Comparison of ENCODE assay signal across 17 cellular contexts in genomic region chr15:98760975-98761374, GRCh38.
DNase-seq lines count a peak whose midpoint lies in the region; ATAC-seq, FAIRE-seq and TF ChIP-seq lines count a peak whose summit lies in the region.
"Had no signal": no experiment of that assay in that cellular context is flagged by ENCODE, and none has a peak within 500 bp of the region (broad histone marks: within the 10 kb centered on the region; RNA-seq: fewer than 3 reads in every experiment).

No MANE protein-coding gene starts in this region.

- TF ChIP-seq POLR2A in breast epithelium (IDR thresholded peaks at IDR 0.05) (no peak), stomach (IDR thresholded peaks at IDR 0.05) (no peak)

- POLR2A ChIA-PET in MCF 10A (lab: Yijun Ruan, JAX) = interaction anchor here (0.8 to 1.5 kb wide), 4 partner anchors 16 to 113 kb away, joined by 3 to 5 read pairs (median 4); no protein-coding TSS in a partner anchor

- H3K4me2 ChIP-seq in keratinocyte (ENCODE audit: control insufficient read depth, extremely low read depth, insufficient read depth, low read depth, low read length) = peak overlapping the region; percentile 82
- H3K4me2 ChIP-seq: BLaER1 treated with 17β-estradiol and CSF1 and Interleukin-3, amounts not matched to agents 10 nM and 100 nM had no signal

- no peak overlapping the region for H3K4me3 Mint-ChIP-seq in MCF 10A (ENCODE audit: unreplicated experiment)

- no peaks in the 10 kb centered on the region for H3K9me3 Mint-ChIP-seq in MCF 10A (ENCODE audit: unreplicated experiment)

- H3K4me1 ChIP-seq in breast epithelium = peaks cover 0 to 9% of the 10 kb centered on the region in 2 donors
- peaks cover 4 to 26% of the 10 kb centered on the region in 2 donors for H3K4me1 ChIP-seq in ascending aorta
- H3K4me1 ChIP-seq in keratinocyte (ENCODE audit: control insufficient read depth, extremely low read depth, insufficient read depth, low read length) = peaks cover 30% of the 10 kb centered on the region
- H3K4me1 ChIP-seq in stomach = peaks cover 19 to 58% (median 45%) of the 10 kb centered on the region in 4 donors

- DNase-seq in breast epithelium (ENCODE audit: low spot score in 2 of 2) (no peak), MCF 10A (ENCODE audit: unreplicated experiment) (no peak), ascending aorta (ENCODE audit: low spot score in 2 of 2) (no peak), keratinocyte (ENCODE audit: low read depth, low spot score) (no peak), stomach (no peak), NCI-H2029 (lab: John Stamatoyannopoulos, UW) (no peak), NCI-H2081 (lab: John Stamatoyannopoulos, UW) (no peak)
- DNase-seq: 8988T, EL, H7, NCI-H510A, NCI-H82, SIG-M5 had no signal

- WGBS in stomach, 5 donors = 73 to 86% (median 78%) methylated on average over 2 of the region's 2 CpGs

- no peak overlapping the region for H3K9ac ChIP-seq in keratinocyte (ENCODE audit: control insufficient read depth, extremely low read depth, insufficient read depth, low read length)
- H3K9ac ChIP-seq: BLaER1 treated with 17β-estradiol and CSF1 and Interleukin-3, amounts not matched to agents 10 nM and 100 nM had no signal

- intact Hi-C loops in breast epithelium (cut with DNase I; ENCODE audit: low total_unique reads) (no loop called here), MCF 10A (cut with micrococcal nuclease) (no loop called here), ascending aorta (cut with DNase I) (loop anchor here (5.0 kb wide), 2 partner anchors 34 to 109 kb away; no protein-coding TSS in a partner anchor), stomach (cut with DNase I; ENCODE audit: low total_unique reads) (no loop called here)

- ATAC-seq in HG02623 (IDR thresholded peaks at IDR 0.05; ENCODE audit: unreplicated experiment) = no peak
- ATAC-seq: K562 had no signal

- no peak overlapping the region for H2AFZ ChIP-seq in keratinocyte (ENCODE audit: control insufficient read depth, low read length)

- H3K27me3 ChIP-seq in breast epithelium = no peaks in the 10 kb centered on the region
- H3K27me3 ChIP-seq in ascending aorta = no peaks in the 10 kb centered on the region
- no peaks in the 10 kb centered on the region for H3K27me3 ChIP-seq in keratinocyte (ENCODE audit: control insufficient read depth, extremely low read depth, insufficient read depth, low read length)
- no peaks in the 10 kb centered on the region for H3K27me3 ChIP-seq in stomach
- H3K27me3 ChIP-seq: BLaER1 treated with 17β-estradiol and CSF1 and Interleukin-3, amounts not matched to agents 10 nM and 100 nM had no signal

- no peak for TF ChIP-seq CTCF in breast epithelium (IDR thresholded peaks at IDR 0.05)
- no peak for TF ChIP-seq CTCF in MCF 10A (IDR thresholded peaks at IDR 0.05; ENCODE audit: unreplicated experiment)
- TF ChIP-seq CTCF in ascending aorta (IDR thresholded peaks at IDR 0.05) = no peak
- TF ChIP-seq CTCF in keratinocyte (optimal IDR thresholded peaks at IDR 0.05 in 1 of 3, IDR thresholded peaks at IDR 0.05 in 1 of 3, conservative IDR thresholded peaks at IDR 0.05 in 1 of 3; ENCODE audit: extremely low read depth in 1 of 3, insufficient read depth in 2 of 3, low read length in 3 of 3) = no peak
- TF ChIP-seq CTCF in stomach (IDR thresholded peaks at IDR 0.05) = no peak

- peaks cover 5% of the 10 kb centered on the region for H4K20me1 ChIP-seq in keratinocyte (ENCODE audit: control insufficient read depth, extremely low read depth, insufficient read depth, low read length)

- H3K27ac Mint-ChIP-seq in MCF 10A (ENCODE audit: low read depth, unreplicated experiment) = no peak overlapping the region

- TF ChIP-seq EP300 in stomach (IDR thresholded peaks at IDR 0.05) = no peak

- H3K36me3 ChIP-seq in breast epithelium (no peaks in the 10 kb centered on the region), ascending aorta (no peaks in the 10 kb centered on the region), keratinocyte (ENCODE audit: control insufficient read depth in 2 of 2, extremely low read depth in 1 of 2, insufficient read depth in 2 of 2, low read length in 2 of 2) (peaks cover 0 to 3% of the 10 kb centered on the region in 2 experiments), stomach (no peaks in the 10 kb centered on the region)

- peaks cover 93% of the 10 kb centered on the region for H3K79me2 ChIP-seq in keratinocyte (ENCODE audit: control insufficient read depth, insufficient read depth, low read length)

- dilution Hi-C loops in keratinocyte (cut with MboI; ENCODE audit: extremely low pct_ligation_motif_present, low sequenced_read_pairs) = no loop called here

- H3K27ac ChIP-seq in breast epithelium = peak overlapping the region; percentile 2 to 69
- H3K27ac ChIP-seq in ascending aorta = peak overlapping the region; percentile 15 to 53
- no peak overlapping the region for H3K27ac ChIP-seq in keratinocyte (ENCODE audit: control insufficient read depth, insufficient read depth, low read length)
- peak overlapping the region; percentile 10 to 86 (median 39) for H3K27ac ChIP-seq in stomach
- H3K27ac ChIP-seq: BLaER1 treated with 17β-estradiol and CSF1 and Interleukin-3, amounts not matched to agents 10 nM and 100 nM had no signal

- FAIRE-seq in keratinocyte (lab: Jason Lieb, UNC) = no peak
- FAIRE-seq: HTR-8/SVneo, K562 had no signal

- H3K9me3 ChIP-seq in breast epithelium (no peaks in the 10 kb centered on the region), ascending aorta (no peaks in the 10 kb centered on the region), keratinocyte (ENCODE audit: control insufficient read depth, low read depth, low read length) (no peaks in the 10 kb centered on the region), stomach (no peaks in the 10 kb centered on the region)

- BruUV-seq in MCF 10A (replicated peaks; lab: Mats Ljungman, UMichigan) = no TSS peak

- CTCF ChIA-PET in MCF 10A (lab: Yijun Ruan, JAX) = interaction anchor here (0.9 to 1.3 kb wide), 2 partner anchors 18 to 38 kb away, joined by 4 read pairs; no protein-coding TSS in a partner anchor

- no peaks in the 10 kb centered on the region for H3K36me3 Mint-ChIP-seq in MCF 10A (ENCODE audit: insufficient read depth, unreplicated experiment)

- peaks cover 8% of the 10 kb centered on the region for H3K9me1 ChIP-seq in keratinocyte (ENCODE audit: control insufficient read depth, extremely low read depth, insufficient read depth, low read length)

- H3K4me3 ChIP-seq in breast epithelium (no peak overlapping the region), ascending aorta (no peak overlapping the region), keratinocyte (ENCODE audit: control insufficient read depth in 2 of 3, extremely low read depth in 1 of 3, insufficient read depth in 2 of 3, low read depth in 1 of 3, low read length in 3 of 3) (no peak overlapping the region), stomach (no peak overlapping the region)
- H3K4me3 ChIP-seq: BLaER1 treated with 17β-estradiol and CSF1 and Interleukin-3, amounts not matched to agents 10 nM and 100 nM; K562 had no signal

- no peaks in the 10 kb centered on the region for H3K27me3 Mint-ChIP-seq in MCF 10A (ENCODE audit: insufficient read depth, unreplicated experiment)

- H3K4me1 Mint-ChIP-seq in MCF 10A (ENCODE audit: insufficient read depth, unreplicated experiment) = peaks cover 12% of the 10 kb centered on the region
